In the genomic region with DNA sequence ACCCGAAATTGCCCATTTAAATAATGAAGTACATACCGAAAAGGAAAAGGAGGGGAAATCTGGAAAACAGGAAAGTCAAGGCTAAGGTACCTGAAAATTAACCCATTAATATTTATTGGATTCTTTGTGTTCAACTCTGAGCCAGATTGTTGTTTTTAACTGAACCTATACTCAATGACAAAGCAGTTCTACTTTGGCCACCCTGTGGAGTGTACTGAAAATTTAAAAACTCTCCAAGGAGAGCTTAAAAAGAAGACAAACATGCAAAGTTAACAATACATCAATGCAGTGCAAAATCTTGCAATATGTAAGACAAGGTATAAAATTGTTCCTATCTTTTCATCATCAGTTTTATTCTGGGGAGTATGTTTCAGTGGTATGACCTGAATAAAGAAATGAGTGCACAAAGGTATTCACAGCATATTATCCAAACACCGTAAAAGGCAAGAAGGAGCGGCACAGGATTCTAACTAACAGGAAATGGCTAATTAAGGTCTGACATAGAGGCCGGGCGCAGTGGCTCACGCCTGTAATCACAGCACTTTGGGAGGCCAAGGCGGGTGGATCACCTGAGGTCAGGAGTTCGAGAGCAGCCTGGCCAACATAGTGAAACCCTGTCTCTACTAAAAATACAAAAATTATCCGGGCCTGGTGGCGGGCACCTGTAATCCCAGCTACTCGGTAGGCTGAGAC, we compare ENCODE assay signal across 9 cellular contexts. TPM values are rescaled to one million over a fixed set of nuclear protein-coding genes. Genes with fewer than 3 reads are reported as not detected.
DNase-seq lines count a peak whose midpoint lies in the region; ATAC-seq, FAIRE-seq and TF ChIP-seq lines count a peak whose summit lies in the region.
"Had no signal": no experiment of that assay in that cellular context is flagged by ENCODE, and none has a peak within 500 bp of the region (broad histone marks: within the 10 kb centered on the region; RNA-seq: fewer than 3 reads in every experiment).

No MANE protein-coding gene starts in this region.

- peak overlapping the region; percentile 85 for H3K4me3 Mint-ChIP-seq in activated naive CD4-positive, alpha-beta T cell treated with anti-CD3 and anti-CD28 coated beads, Interleukin-2, amount 10 ng/mL, durations not matched to agents 7 days and 5 days

- H3K27me3 ChIP-seq in K562 (ENCODE audit: control insufficient read depth in 2 of 2, insufficient read depth in 2 of 2, low read length in 2 of 2) (0 out of 5 replicates have a peak, but pooled peaks cover 0 to 3% of the 10 kb centered on the region in 2 experiments), muscle layer of colon (ENCODE audit: control insufficient read depth in 1 of 2, insufficient read depth in 2 of 2, low read length in 2 of 2) (peaks cover 0 to 4% of the 10 kb centered on the region in 2 donors), upper lobe of left lung (peaks cover 0 to 12% (median 4%) of the 10 kb centered on the region in 4 donors)
- H3K27me3 ChIP-seq: BLaER1 had no signal

- H3K4me1 ChIP-seq in K562 (replicated peaks in 1 of 2; ENCODE audit: control insufficient read depth in 2 of 2, insufficient read depth in 2 of 2, low read length in 2 of 2) (peaks cover 2 to 12% of the 10 kb centered on the region in 2 experiments; a peak in 4 of 5 replicates), muscle layer of colon (ENCODE audit: insufficient read depth, low read length) (peaks cover 6% of the 10 kb centered on the region), upper lobe of left lung (peaks cover 4 to 26% (median 7%) of the 10 kb centered on the region in 4 donors)

- intact Hi-C loops in K562 (cut with micrococcal nuclease), result no loop called here

- DNase-seq in activated naive CD4-positive, alpha-beta T cell treated with anti-CD3 and anti-CD28 coated beads, Interleukin-2, amount 10 ng/mL, durations not matched to agents 7 days and 5 days, result no peak
- no peak for DNase-seq in activated naive CD4-positive, alpha-beta T cell treated with anti-CD3 and anti-CD28 coated beads, Interleukin-2, amount 50 U/mL, for 16 hours
- DNase-seq in K562 (ENCODE audit: extremely low read depth in 1 of 4, low spot score in 3 of 4) (no peak), upper lobe of left lung (no peak), NCI-H1436 (lab: John Stamatoyannopoulos, UW) (no peak)

- H3K27me3 Mint-ChIP-seq in activated naive CD4-positive, alpha-beta T cell treated with anti-CD3 and anti-CD28 coated beads, Interleukin-2, amount 10 ng/mL, durations not matched to agents 7 days and 5 days, result peaks cover 27% of the 10 kb centered on the region

- H3K4me3 ChIP-seq in K562, result no peak overlapping the region; the same call in 1 of the 2 replicates
- H3K4me3 ChIP-seq in muscle layer of colon (ENCODE audit: low read depth in 1 of 2, low read length in 2 of 2), result peak overlapping the region; percentile 69 to 87
- peak overlapping the region in 3 of 4 donors; percentile 76 to 92 (median 81) for H3K4me3 ChIP-seq in upper lobe of left lung
- H3K4me3 ChIP-seq: BLaER1 had no signal

- no peak for TF ChIP-seq POLR2A in K562 (conservative IDR thresholded peaks at IDR 0.05)
- no peak for TF ChIP-seq POLR2A in upper lobe of left lung (IDR thresholded peaks at IDR 0.05)

- ATAC-seq in K562 (no peak), upper lobe of left lung (ENCODE audit: low FRiP score in 2 of 2) (no peak), GM21717 (IDR thresholded peaks at IDR 0.05; ENCODE audit: unreplicated experiment) (no peak), GM21515 (IDR thresholded peaks at IDR 0.05; ENCODE audit: unreplicated experiment) (no peak)

- no peak for TF ChIP-seq RAD21 in K562 (CRISPR knock-in tag; conservative IDR thresholded peaks at IDR 0.05 in 1 of 2, IDR thresholded peaks at IDR 0.05 in 1 of 2)

- TF ChIP-seq EP300 in K562 (IDR thresholded peaks at IDR 0.05; ENCODE audit: low read length), result no peak
- no peak for TF ChIP-seq EP300 in upper lobe of left lung (IDR thresholded peaks at IDR 0.05)

- no peaks in the 10 kb centered on the region for H3K9me1 ChIP-seq in K562 (ENCODE audit: control insufficient read depth, insufficient read depth, low read length)

- H3K27ac Mint-ChIP-seq in activated naive CD4-positive, alpha-beta T cell treated with anti-CD3 and anti-CD28 coated beads, Interleukin-2, amount 10 ng/mL, durations not matched to agents 7 days and 5 days, result peak overlapping the region; percentile 53

- BruUV-seq in K562 (replicated peaks; lab: Mats Ljungman, UMichigan), result no TSS peak

- H2AFZ ChIP-seq in K562 (ENCODE audit: low read depth, low read length), result peak overlapping the region; percentile 88; the same call in 1 of the 2 replicates

- no peak for FAIRE-seq in K562 (lab: Jason Lieb, UNC)

- peaks cover 8% of the 10 kb centered on the region; the same call in 1 of the 2 replicates for H3K9me3 ChIP-seq in K562 (replicated peaks; ENCODE audit: control insufficient read depth, insufficient read depth, low read depth, low read length)
- H3K9me3 ChIP-seq in muscle layer of colon (ENCODE audit: low read length), result no peaks in the 10 kb centered on the region
- H3K9me3 ChIP-seq in upper lobe of left lung, result peaks cover 0 to 7% (median 2%) of the 10 kb centered on the region in 4 donors

- no peak overlapping the region for H3K27ac ChIP-seq in K562 (ENCODE audit: extremely low read depth, low read depth, low read length)
- no peak overlapping the region for H3K27ac ChIP-seq in muscle layer of colon (ENCODE audit: low read depth, low read length)
- peak overlapping the region in 2 of 4 donors; percentile 86 to 90 for H3K27ac ChIP-seq in upper lobe of left lung
- H3K27ac ChIP-seq: BLaER1 had no signal

- H3K4me2 ChIP-seq in K562 (ENCODE audit: insufficient read depth, low read length), result no peak overlapping the region
- H3K4me2 ChIP-seq: BLaER1 had no signal

- no peak overlapping the region for H3K9ac ChIP-seq in K562 (ENCODE audit: insufficient read depth in 1 of 2, low read depth in 2 of 2, low read length in 2 of 2)
- H3K9ac ChIP-seq in muscle layer of colon (ENCODE audit: low read length), result no peak overlapping the region
- H3K9ac ChIP-seq: BLaER1 had no signal

- H3K4me1 Mint-ChIP-seq in activated naive CD4-positive, alpha-beta T cell treated with anti-CD3 and anti-CD28 coated beads, Interleukin-2, amount 10 ng/mL, durations not matched to agents 7 days and 5 days, result peaks cover 60% of the 10 kb centered on the region

- H4K20me1 ChIP-seq in K562 (replicated peaks; ENCODE audit: control insufficient read depth, insufficient read depth, low read length), result no peaks in the 10 kb centered on the region
- H4K20me1 ChIP-seq: BLaER1 had no signal

- in situ Hi-C loops in K562 (cut with MboI), result no loop called here

- POLR2A ChIA-PET in K562 (lab: Yijun Ruan, JAX), result no interaction called here

- peaks cover 4% of the 10 kb centered on the region for H3K9me3 Mint-ChIP-seq in activated naive CD4-positive, alpha-beta T cell treated with anti-CD3 and anti-CD28 coated beads, Interleukin-2, amount 10 ng/mL, durations not matched to agents 7 days and 5 days

- 78% methylated on average over 11 of the region's 12 CpGs for WGBS in K562 (ENCODE audit: insufficient coverage, low coverage, missing lambda C conversion rate)
- WGBS in upper lobe of left lung, 2 donors, result 62 to 75% methylated on average over 12 of the region's 12 CpGs

- H3K36me3 ChIP-seq in K562 (ENCODE audit: control insufficient read depth, insufficient read depth, low read length), result no peaks in the 10 kb centered on the region
- no peaks in the 10 kb centered on the region for H3K36me3 ChIP-seq in muscle layer of colon (ENCODE audit: insufficient read depth, low read length)
- H3K36me3 ChIP-seq in upper lobe of left lung, result no peaks in the 10 kb centered on the region
- H3K36me3 ChIP-seq: BLaER1 had no signal

- CTCF ChIA-PET in activated naive CD4-positive, alpha-beta T cell treated with anti-CD3 and anti-CD28 coated beads, Interleukin-2, amount 10 ng/mL, durations not matched to agents 7 days and 5 days (lab: Charles Lee), result interaction anchor here (0.6 kb wide), 1 partner anchor 666 kb away, joined by 3 read pairs; no protein-coding TSS in a partner anchor
- CTCF ChIA-PET in K562 (lab: Yijun Ruan, JAX; ENCODE audit: low intra/inter-chr PET ratio), result no interaction called here

- H3K79me2 ChIP-seq in K562 (ENCODE audit: control insufficient read depth, insufficient read depth, low read length), result peaks cover 4% of the 10 kb centered on the region; the same call in 1 of the 3 replicates

- no peak for TF ChIP-seq CTCF in K562 (IDR thresholded peaks at IDR 0.05 in 2 of 3, conservative IDR thresholded peaks at IDR 0.05 in 1 of 3; ENCODE audit: insufficient read depth in 2 of 3, low read depth in 1 of 3, low read length in 3 of 3)
- no peak for TF ChIP-seq CTCF in upper lobe of left lung (IDR thresholded peaks at IDR 0.05)

- peaks cover 3% of the 10 kb centered on the region for H3K36me3 Mint-ChIP-seq in activated naive CD4-positive, alpha-beta T cell treated with anti-CD3 and anti-CD28 coated beads, Interleukin-2, amount 10 ng/mL, durations not matched to agents 7 days and 5 days

TF ChIP-seq in K562, 482 proteins besides CTCF, POLR2A, EP300 and RAD21:
- TF ChIP-seq SUPT5H (IDR thresholded peaks at IDR 0.05), result no peak
- no peak for TF ChIP-seq PTTG1 (tag; IDR thresholded peaks at IDR 0.05; ENCODE audit: low read depth)
- TF ChIP-seq RBM25 (IDR thresholded peaks at IDR 0.05; ENCODE audit: low read depth, low read length, severe bottlenecking), result peak; percentile 61
- peak; percentile 88 for TF ChIP-seq ZNF354B (CRISPR knock-in tag; IDR thresholded peaks at IDR 0.05)
- peak; percentile 99 for TF ChIP-seq ZNF507 (tag; conservative IDR thresholded peaks at IDR 0.05)

RNA-seq across cellular contexts. Expression of a gene that starts 1.7 kb away (rescaled TPM):
- total RNA-seq in K562 (2011; cell fraction: chromatin; rRNA removed; ENCODE audit: low replicate concordance), result 4.8 and 8.7 TPM in 2 replicates
- 1.4 and 1.7 TPM in 2 replicates for total RNA-seq in K562 (2011; cell fraction: nucleolus; rRNA removed)
- total RNA-seq in K562 (2011; cell fraction: nucleoplasm; rRNA removed), result 4.2 and 8.9 TPM in 2 replicates
- total RNA-seq in K562 (2014; rRNA removed) (2.8 and 5.7 TPM in 2 replicates), K562 (2014; rRNA removed; fragmentation: Illumina TruSeq; extraction: Trizol) (3.4 and 4.0 TPM in 2 replicates), K562 (2015; rRNA removed; fragmentation: Illumina TruSeq; extraction: Trizol) (2.1 and 3.3 TPM in 2 replicates), K562 (2021) (2.1 and 3.0 TPM in 2 replicates), upper lobe of left lung (10 to 100 TPM in 3 of 6 donors, 1 to 10 TPM in 3; 4.2 to 25.6 (median 11.5) TPM)
- polyA plus RNA-seq in K562 (2011; rRNA removed) (3.1 and 4.2 TPM in 2 replicates), K562 (2014; fragmentation: Illumina TruSeq; extraction: Trizol) (2.8 and 2.9 TPM in 2 replicates), K562 (2014; fragmentation: Nextera tagmentation; extraction: Ambion mirVana) (1 to 10 TPM; 2.1 to 2.4 TPM), K562 (2014; rRNA removed) (2.3 and 2.9 TPM in 2 replicates)
- polyA plus RNA-seq in K562 (2011; cell fraction: cytosol; rRNA removed), result 0.91 and 1.9 TPM in 2 replicates
- 3.0 and 3.1 TPM in 2 replicates for polyA plus RNA-seq in K562 (2011; cell fraction: nucleus; rRNA removed)
- 1.7 and 2.8 TPM in 2 replicates for polyA plus RNA-seq in K562 (2012)
- polyA minus RNA-seq in K562 (2011; rRNA and poly(A)+ RNA removed), result 14.8 and 19.0 TPM in 2 replicates
- 1.4 and 1.7 TPM in 2 replicates for polyA minus RNA-seq in K562 (2011; cell fraction: cytosol; rRNA and poly(A)+ RNA removed)
- 2.2 and 2.6 TPM in 2 replicates for polyA minus RNA-seq in K562 (2011; cell fraction: nucleus; rRNA and poly(A)+ RNA removed)
